Comparison of ENCODE assay signal across 14 cellular contexts in genomic region chr9:128115187-128116103, GRCh38. TPM values are rescaled to one million over a fixed set of nuclear protein-coding genes. Genes with fewer than 3 reads are reported as not detected.
A peak's percentile ranks its signal among the peaks of the same experiment; 100 is the strongest.
DNase-seq lines count a peak whose midpoint lies in the region; ATAC-seq, FAIRE-seq and TF ChIP-seq lines count a peak whose summit lies in the region.
"Had no signal": no experiment of that assay in that cellular context is flagged by ENCODE, and none has a peak within 500 bp of the region (broad histone marks: within the 10 kb centered on the region; RNA-seq: fewer than 3 reads in every experiment).

No MANE protein-coding gene starts in this region.

- no peaks in the 10 kb centered on the region for H3K79me2 ChIP-seq in OCI-LY7 (ENCODE audit: insufficient read depth, low read depth, low read length)
- H3K79me2 ChIP-seq: parathyroid adenoma had no signal

- H3K4me3 ChIP-seq in GM06990 (replicated peaks; ENCODE audit: low read depth, low read length) (no peak overlapping the region), ovary (no peak overlapping the region), OCI-LY7 (ENCODE audit: low read depth, low read length, poor library complexity, severe bottlenecking) (no peak overlapping the region)

- H3K9me3 Mint-ChIP-seq in effector memory CD8-positive, alpha-beta T cell: no peaks in the 10 kb centered on the region

- CTCF ChIA-PET in OCI-LY7 (lab: Charles Lee; ENCODE audit: unreplicated experiment): no interaction called here

- ATAC-seq in effector memory CD8-positive, alpha-beta T cell (replicated peaks): peak; percentile 41
- no peak for ATAC-seq in HG03097 (IDR thresholded peaks at IDR 0.05; ENCODE audit: low FRiP score, unreplicated experiment)

- 87 to 88% (median 88%) methylated on average over 25 to 26 of the region's 26 CpGs for WGBS in ovary, 3 donors

- H3K4me2 ChIP-seq in OCI-LY7 (ENCODE audit: low read length): no peak overlapping the region

- no peak overlapping the region for H3K4me3 Mint-ChIP-seq in effector memory CD8-positive, alpha-beta T cell

- DNase-seq in GM06990 (ENCODE audit: extremely low read depth, insufficient read length) (peak; percentile 71), HuH-7 (ENCODE audit: low spot score) (peak; percentile 73), ovary (peak; percentile 21 to 36 (median 23)), NCI-H187 treated with DMSO at 0.1 percent for 48 hours (lab: John Stamatoyannopoulos, UW) (no peak), OCI-LY7 (ENCODE audit: low spot score) (no peak), HTR-8/SVneo (ENCODE audit: insufficient read length, low spot score) (no peak)
- DNase-seq in effector memory CD8-positive, alpha-beta T cell: no peak
- DNase-seq: activated T-cell treated with anti-CD3 and anti-CD28 coated beads for 4 hours, DMS79 treated with DMSO at 0.1 percent for 48 hours, hypothalamus, NCI-H1048, SIG-M5 had no signal

- no peak overlapping the region for H3K27ac Mint-ChIP-seq in effector memory CD8-positive, alpha-beta T cell

- H3K4me1 ChIP-seq in ovary (ENCODE audit: insufficient read depth) (peaks cover 4% of the 10 kb centered on the region), OCI-LY7 (ENCODE audit: insufficient read depth, low read length, poor library complexity, severe bottlenecking) (no peaks in the 10 kb centered on the region)
- H3K4me1 ChIP-seq: parathyroid adenoma had no signal

- no TSS peak for BruUV-seq in OCI-LY7 (replicated peaks; lab: Mats Ljungman, UMichigan)

- no peak for TF ChIP-seq CTCF in GM06990 (IDR thresholded peaks at IDR 0.05; ENCODE audit: insufficient read depth, low read length, poor library complexity, severe bottlenecking)
- TF ChIP-seq CTCF in ovary (IDR thresholded peaks at IDR 0.05): no peak
- no peak for TF ChIP-seq CTCF in OCI-LY7 (conservative IDR thresholded peaks at IDR 0.05; ENCODE audit: low read length)

- H3K36me3 ChIP-seq in GM06990 (ENCODE audit: control insufficient read depth, insufficient read depth, low read length): peaks cover 1% of the 10 kb centered on the region; the same call in 1 of the 2 replicates
- no peaks in the 10 kb centered on the region for H3K36me3 ChIP-seq in ovary
- H3K36me3 ChIP-seq in OCI-LY7 (ENCODE audit: insufficient read depth, low read length): peaks cover 70% of the 10 kb centered on the region

- no peak overlapping the region for H2AFZ ChIP-seq in OCI-LY7 (ENCODE audit: low read length)
- H2AFZ ChIP-seq: parathyroid adenoma had no signal

- H3K27me3 ChIP-seq in GM06990 (replicated peaks; ENCODE audit: control insufficient read depth, insufficient read depth, low read length) (no peaks in the 10 kb centered on the region), ovary (no peaks in the 10 kb centered on the region)

- no peaks in the 10 kb centered on the region for H3K27me3 Mint-ChIP-seq in effector memory CD8-positive, alpha-beta T cell

- POLR2A ChIA-PET in OCI-LY7 (lab: Charles Lee): interaction anchor here (0.5 kb wide), 1 partner anchor 1923 kb away, joined by 3 read pairs; no protein-coding TSS in a partner anchor

- TF ChIP-seq EP300 in ovary (IDR thresholded peaks at IDR 0.05): no peak

- H3K27ac ChIP-seq in ovary: no peak overlapping the region
- no peak overlapping the region for H3K27ac ChIP-seq in OCI-LY7 (ENCODE audit: low read depth, low read length, poor library complexity, severe bottlenecking)
- H3K27ac ChIP-seq: parathyroid adenoma had no signal

- H3K9me3 ChIP-seq in ovary (no peaks in the 10 kb centered on the region), OCI-LY7 (ENCODE audit: low read length) (no peaks in the 10 kb centered on the region)

- no peaks in the 10 kb centered on the region for H3K9me2 ChIP-seq in OCI-LY7 (ENCODE audit: insufficient read depth, low read length)

- intact Hi-C loops in ovary (cut with DNase I): loop anchor here in 3 of 4 donors (5.0 to 10.0 kb wide), 2 partner anchors 71 to 173 kb away; no protein-coding TSS in a partner anchor
- intact Hi-C loops in OCI-LY7 (cut with micrococcal nuclease; ENCODE audit: unreplicated experiment): loop anchor here (2.0 kb wide), 2 partner anchors 81 to 173 kb away; no protein-coding TSS in a partner anchor

- peaks cover 7% of the 10 kb centered on the region for H3K36me3 Mint-ChIP-seq in effector memory CD8-positive, alpha-beta T cell (ENCODE audit: insufficient read depth)

- FAIRE-seq in HTR-8/SVneo (lab: Jason Lieb, UNC): no peak

- H3K4me1 Mint-ChIP-seq in effector memory CD8-positive, alpha-beta T cell (ENCODE audit: low read depth in 2 of 2): peaks cover 8 to 12% of the 10 kb centered on the region in 2 donors

- no peaks in the 10 kb centered on the region for H4K20me1 ChIP-seq in OCI-LY7 (ENCODE audit: insufficient read depth, low read length)

- no peak for TF ChIP-seq POLR2A in ovary (IDR thresholded peaks at IDR 0.05)

RNA-seq across cellular contexts. Expression of gene PTGES2, which starts 12.1 kb away (rescaled TPM):
- total RNA-seq in ovary: 10 to 100 TPM; 33.7 to 69.5 (median 61.3) TPM
- polyA plus RNA-seq in ovary: 10 to 100 TPM; 19.6 to 33.8 TPM
- total RNA-seq in OCI-LY7 (2014; rRNA removed; shearing (Covaris generic)): 67.4 and 68.1 TPM in 2 replicates
- total RNA-seq in OCI-LY7 (2022): 59.2 and 76.3 TPM in 2 replicates

RNA-seq across cellular contexts. Expression of gene LCN2, which starts 33.8 kb away (rescaled TPM):
- total RNA-seq in ovary (10 to 100 TPM in 2 of 7 donors, 1 to 10 TPM in 3, under 1 TPM in 1, not detected in 1; 0.33 to 19.5 (median 4.3) TPM), OCI-LY7 (2022) (not detected in 2 replicates)
- under 1 TPM in 1 of 2 donors, not detected in 1; 0.46 TPM for polyA plus RNA-seq in ovary
- total RNA-seq in OCI-LY7 (2014; rRNA removed; shearing (Covaris generic)): not detected in 2 replicates

RNA-seq across cellular contexts. Expression of gene BBLN, which starts 44.6 kb away (rescaled TPM):
- 100 to 1,000 TPM in 1 of 7 donors, 10 to 100 TPM in 6; 17.9 to 210 (median 31.7) TPM for total RNA-seq in ovary
- polyA plus RNA-seq in ovary: 10 to 100 TPM in 1 of 2 donors, 1 to 10 TPM in 1; 2.4 to 59.3 TPM
- 82.0 and 104 TPM in 2 replicates for total RNA-seq in OCI-LY7 (2014; rRNA removed; shearing (Covaris generic))
- 66.9 and 67.5 TPM in 2 replicates for total RNA-seq in OCI-LY7 (2022)

RNA-seq across cellular contexts. Expression of gene SLC25A25, which starts 47.4 kb away (rescaled TPM):
- total RNA-seq in ovary: 10 to 100 TPM; 24.1 to 90.1 (median 40.0) TPM
- polyA plus RNA-seq in ovary: 10 to 100 TPM; 23.4 to 28.6 TPM
- total RNA-seq in OCI-LY7 (2014; rRNA removed; shearing (Covaris generic)): 21.4 and 23.7 TPM in 2 replicates
- total RNA-seq in OCI-LY7 (2022): 17.6 and 20.2 TPM in 2 replicates

RNA-seq across cellular contexts. Expression of gene NAIF1, which starts 48.3 kb away (rescaled TPM):
- 10 to 100 TPM in 1 of 7 donors, 1 to 10 TPM in 6; 4.1 to 10.9 (median 5.9) TPM for total RNA-seq in ovary
- 1 to 10 TPM; 6.6 to 9.0 TPM for polyA plus RNA-seq in ovary
- 8.6 TPM in 2 replicates for total RNA-seq in OCI-LY7 (2014; rRNA removed; shearing (Covaris generic))
- 14.8 and 14.9 TPM in 2 replicates for total RNA-seq in OCI-LY7 (2022)

Comparison
In these comparisons a context has a peak if more than half of its experiments do, and no peak if none do; other contexts are left out.
1. DNase-seq: peak in GM06990 (single experiment), HuH-7 (single experiment) and ovary (5 of 5); none in effector memory CD8-positive, alpha-beta T cell (0 of 3), NCI-H187 treated with DMSO at 0.1 percent for 48 hours (single experiment), OCI-LY7 (single experiment) and HTR-8/SVneo (single experiment).